Comparison of ENCODE assay signal across 24 cellular contexts in the genomic region with DNA sequence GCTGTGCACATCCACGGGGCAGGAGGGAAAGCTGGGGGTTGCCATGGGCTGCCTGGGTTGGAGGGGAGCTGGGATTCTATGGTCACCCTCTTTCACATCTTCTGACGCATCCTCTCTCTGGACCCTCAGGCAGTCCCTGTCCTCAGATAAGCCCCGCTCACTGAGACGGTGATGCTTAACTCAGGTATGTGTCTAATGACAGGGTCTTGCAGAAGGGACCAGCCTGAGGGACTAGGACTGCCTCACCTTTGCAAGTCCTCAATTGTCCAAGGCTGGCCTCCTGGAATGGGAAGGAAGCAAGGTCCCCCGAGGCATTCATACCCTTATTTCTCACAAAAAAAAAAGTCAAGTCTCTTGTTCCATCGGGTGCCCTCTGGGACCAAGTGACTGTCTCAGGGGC.
"Had no signal": no experiment of that assay in that cellular context is flagged by ENCODE, and none has a peak within 500 bp of the region (broad histone marks: within the 10 kb centered on the region; RNA-seq: fewer than 3 reads in every experiment).

No MANE protein-coding gene starts in this region.

- H3K9me3 ChIP-seq: left ventricle myocardium inferior, pancreas, prostate gland, stomach, testis, thyroid gland, transverse colon, vagina had no signal

- H3K4me3 ChIP-seq: left ventricle myocardium inferior, lung, pancreas, prostate gland, skin epidermis, stomach, testis, thyroid gland, transverse colon, vagina had no signal

- H3K4me1 ChIP-seq: pancreas, prostate gland, thyroid gland, transverse colon, vagina had no signal

- H3K36me3 ChIP-seq: left ventricle myocardium inferior, pancreas, prostate gland, stomach, thyroid gland, transverse colon, vagina had no signal

- H3K27me3 ChIP-seq: pancreas, testis, thyroid gland, transverse colon, vagina had no signal

- H3K27ac Mint-ChIP-seq: natural killer cell; stimulated activated naive B cell treated with anti-CD40 and anti-IgM and Interleukin-4, amounts not matched to agents 10 μg/mL and 1 μg/mL and 100 μg/mL, for 72 hours had no signal

- ATAC-seq: natural killer cell; pancreas; right cardiac atrium; sciatic nerve; stimulated activated naive B cell treated with anti-CD40 and anti-IgM and Interleukin-4, amounts not matched to agents 10 μg/mL and 1 μg/mL and 100 μg/mL, for 72 hours; stimulated activated naive CD8-positive, alpha-beta T cell treated with anti-CD3 and anti-CD28 coated beads, Interleukin-15, Interleukin-2, amounts not matched to agents 100 U/mL and 50 U/mL, for 24 hours had no signal

- H3K4me1 Mint-ChIP-seq: natural killer cell had no signal

- DNase-seq: head of caudate nucleus; hippocampal formation; kidney; left ventricle myocardium inferior; natural killer cell; nucleus accumbens; pancreas; retina; right cardiac atrium; stimulated activated CD4-positive, alpha-beta T cell treated with anti-CD3 and anti-CD28 coated beads, Interleukin-12 subunit alpha, Interleukin-12 subunit beta, amount 100 ng/mL, for 4 hours; stimulated activated CD4-positive, alpha-beta T cell treated with anti-CD3 and anti-CD28 coated beads, Interleukin-15, amount 100 ng/mL, for 24 hours; stimulated activated CD4-positive, alpha-beta T cell treated with anti-CD3 and anti-CD28 coated beads, Interleukin-2, amount 100 ng/mL, for 24 hours; stimulated activated CD4-positive, alpha-beta T cell treated with anti-CD3 and anti-CD28 coated beads, Interleukin-4, amount 100 ng/mL, for 1 hour; stimulated activated naive B cell treated with anti-CD40 and anti-IgM and Interleukin-4, amounts not matched to agents 10 μg/mL and 1 μg/mL and 100 μg/mL, for 72 hours; stimulated activated naive CD8-positive, alpha-beta T cell treated with anti-CD3 and anti-CD28 coated beads, Interleukin-15, Interleukin-2, amounts not matched to agents 100 U/mL and 50 U/mL, for 24 hours; stomach; testis; thyroid gland; transverse colon had no signal

- H3K36me3 Mint-ChIP-seq: natural killer cell; stimulated activated naive B cell treated with anti-CD40 and anti-IgM and Interleukin-4, amounts not matched to agents 10 μg/mL and 1 μg/mL and 100 μg/mL, for 72 hours had no signal

- H3K27ac ChIP-seq: left ventricle myocardium inferior, pancreas, prostate gland, skin epidermis, stomach, testis, thyroid gland, transverse colon, vagina had no signal

- H3K9me3 Mint-ChIP-seq: natural killer cell; stimulated activated naive B cell treated with anti-CD40 and anti-IgM and Interleukin-4, amounts not matched to agents 10 μg/mL and 1 μg/mL and 100 μg/mL, for 72 hours had no signal

- H3K4me3 Mint-ChIP-seq: natural killer cell; stimulated activated naive B cell treated with anti-CD40 and anti-IgM and Interleukin-4, amounts not matched to agents 10 μg/mL and 1 μg/mL and 100 μg/mL, for 72 hours had no signal
